ENCODE assay signal across 13 cellular contexts in the genomic region with DNA sequence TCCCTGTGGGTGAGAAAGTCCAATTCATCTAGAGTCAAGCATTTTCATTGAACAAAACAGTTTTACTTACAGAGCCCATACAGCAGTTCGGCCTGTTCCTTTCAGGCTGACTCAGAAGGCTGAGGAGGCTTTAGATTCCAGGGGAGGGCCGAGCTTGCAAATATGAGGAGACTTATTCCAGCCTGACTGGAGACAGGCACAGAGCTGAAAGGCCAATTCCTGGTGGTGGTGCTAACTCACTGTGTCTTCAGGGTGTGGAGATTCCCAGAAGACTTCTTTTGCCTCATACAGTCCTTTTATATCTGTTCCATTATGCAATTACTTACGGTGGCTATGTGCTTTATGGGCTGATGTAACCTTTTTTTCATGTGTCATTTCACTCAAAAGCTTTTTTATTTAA. TPM values are rescaled to one million over a fixed set of nuclear protein-coding genes. Genes with fewer than 3 reads are reported as not detected.
DNase-seq lines count a peak whose midpoint lies in the region; ATAC-seq and TF ChIP-seq lines count a peak whose summit lies in the region.
"Had no signal": no experiment of that assay in that cellular context is flagged by ENCODE, and none has a peak within 500 bp of the region (broad histone marks: within the 10 kb centered on the region; RNA-seq: fewer than 3 reads in every experiment).

A gene with protein sequence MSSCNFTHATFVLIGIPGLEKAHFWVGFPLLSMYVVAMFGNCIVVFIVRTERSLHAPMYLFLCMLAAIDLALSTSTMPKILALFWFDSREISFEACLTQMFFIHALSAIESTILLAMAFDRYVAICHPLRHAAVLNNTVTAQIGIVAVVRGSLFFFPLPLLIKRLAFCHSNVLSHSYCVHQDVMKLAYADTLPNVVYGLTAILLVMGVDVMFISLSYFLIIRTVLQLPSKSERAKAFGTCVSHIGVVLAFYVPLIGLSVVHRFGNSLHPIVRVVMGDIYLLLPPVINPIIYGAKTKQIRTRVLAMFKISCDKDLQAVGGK (minus strand): TSS at position 271 of the 400 bp plus-strand sequence. CDS start 15,142 bp downstream, outside the sequence.

- no peak within 1 kb of the TSS for H2AFZ ChIP-seq in ACC112 (ENCODE audit: low read length, unreplicated experiment)

- no peak for ATAC-seq in HG03175 (IDR thresholded peaks at IDR 0.05; ENCODE audit: unreplicated experiment)
- ATAC-seq in HG02623 (IDR thresholded peaks at IDR 0.05; ENCODE audit: unreplicated experiment) = no peak
- no peak for ATAC-seq in HG03095 (IDR thresholded peaks at IDR 0.05; ENCODE audit: unreplicated experiment)
- ATAC-seq: natural killer cell, T-cell had no signal

- peaks cover 4% of the 10 kb centered on the region; the same call in 1 of the 2 replicates for H3K27me3 ChIP-seq in ACC112 (ENCODE audit: insufficient read depth, low read length)

- H3K4me1 ChIP-seq in ACC112 (ENCODE audit: control insufficient read depth, insufficient read depth, low read length, unreplicated experiment) = no peaks in the 10 kb centered on the region

- H3K27ac ChIP-seq in ACC112 (ENCODE audit: low read depth, low read length) = no peak within 1 kb of the TSS

- peak; percentile 44 for DNase-seq in HT-29 (ENCODE audit: low spot score)
- peak; percentile 29 for DNase-seq in iPS-NIHi7 (ENCODE audit: extremely low spot score)
- no peak for DNase-seq in activated naive CD4-positive, alpha-beta T cell (lab: John Stamatoyannopoulos, UW)
- DNase-seq: activated CD8-positive, alpha-beta memory T cell treated with anti-CD3 and anti-CD28 coated beads for 24 hours; GF-D8; natural killer cell; T-cell had no signal

- no peak for TF ChIP-seq CTCF in WI38 (IDR thresholded peaks at IDR 0.05; ENCODE audit: low read depth, low read length)

- H3K79me2 ChIP-seq in ACC112 (ENCODE audit: control insufficient read depth, insufficient read depth, low read length, unreplicated experiment) = no peaks in the 10 kb centered on the region

- H3K36me3 ChIP-seq in ACC112 (ENCODE audit: insufficient read depth, low read length) = no peaks in the 10 kb centered on the region

- H3K4me3 ChIP-seq in ACC112 (ENCODE audit: low read depth, low read length) (peak within 1 kb of the TSS; percentile 29), WI38 (ENCODE audit: low read depth, low read length) (peak within 1 kb of the TSS; percentile 49)

RNA-seq across cellular contexts. Expression of the gene that starts here (rescaled TPM):
- total RNA-seq in HT-29 (2014; rRNA removed; shearing (Covaris generic)) = 0.20 TPM in 1 of 2 replicates, not detected in the other
- total RNA-seq: endothelial cell of umbilical vein, natural killer cell, T-cell had no signal

Comparison
In these comparisons a context has a peak if more than half of its experiments do, and no peak if none do; other contexts are left out.
1. Peak in DNase-seq in HT-29; RNA of the gene not detected or under 1 TPM.